In the genomic region with DNA sequence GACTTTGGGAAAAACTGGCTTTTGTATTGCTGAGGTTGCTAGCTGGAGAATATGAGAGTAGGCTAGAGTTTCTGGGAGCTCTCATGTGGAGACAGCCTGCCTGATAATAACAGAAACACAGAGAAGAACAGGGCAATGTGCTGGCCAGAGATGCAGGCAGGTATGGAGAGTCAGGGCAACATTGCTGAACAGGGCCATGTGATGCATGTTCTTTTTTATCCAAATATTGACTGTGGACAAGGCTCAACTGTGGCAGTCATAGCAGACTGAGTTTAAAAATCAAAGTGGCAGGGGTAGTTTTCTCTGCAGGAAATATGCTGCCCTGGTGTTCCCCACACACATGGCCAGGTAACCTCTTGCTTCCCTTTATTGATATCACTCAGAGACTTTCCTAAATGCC, we compare ENCODE assay signal across 22 cellular contexts.
"Had no signal": no experiment of that assay in that cellular context is flagged by ENCODE, and none has a peak within 500 bp of the region (broad histone marks: within the 10 kb centered on the region; RNA-seq: fewer than 3 reads in every experiment).

No MANE protein-coding gene starts in this region.

- H3K27me3 ChIP-seq: right atrium auricular region, spleen, tibial nerve, upper lobe of left lung had no signal

- H3K79me2 ChIP-seq: parathyroid adenoma had no signal

- H2AFZ ChIP-seq: parathyroid adenoma had no signal

- H3K36me3 ChIP-seq: right atrium auricular region, spleen, thoracic aorta, tibial nerve, upper lobe of left lung had no signal

- FAIRE-seq: frontal cortex, keratinocyte, urothelium cell line had no signal

- DNase-seq: cortex of kidney; hypothalamus; mesenchymal stem cell; mucosa of descending colon; naive B cell; spleen; stimulated activated CD4-positive, alpha-beta T cell treated with anti-CD3 and anti-CD28 coated beads, Interleukin-4, amount 100 ng/mL, for 4 hours; upper lobe of left lung had no signal

- H3K4me3 Mint-ChIP-seq: mesothelial cell of epicardium; naive B cell; natural killer cell treated with Interleukin-12 subunit alpha and Interleukin-12 subunit beta and Interleukin-15 and Interleukin-18, amount 100 ng/mL, for 72 hours; neural crest cell; stimulated activated memory B cell treated with anti-CD40 and anti-IgM and Interleukin-4, amounts not matched to agents 10 μg/mL and 1 μg/mL and 100 μg/mL, for 72 hours; stimulated activated naive CD8-positive, alpha-beta T cell treated with anti-CD3 and anti-CD28 coated beads, Interleukin-15, Interleukin-2, amounts not matched to agents 100 ng/mL and 50 ng/mL, for 24 hours had no signal

- H3K9ac ChIP-seq: parathyroid adenoma had no signal

- H3K36me3 Mint-ChIP-seq: mesothelial cell of epicardium; naive B cell; natural killer cell treated with Interleukin-12 subunit alpha and Interleukin-12 subunit beta and Interleukin-15 and Interleukin-18, amount 100 ng/mL, for 72 hours; stimulated activated memory B cell treated with anti-CD40 and anti-IgM and Interleukin-4, amounts not matched to agents 10 μg/mL and 1 μg/mL and 100 μg/mL, for 72 hours had no signal

- H3K9me3 ChIP-seq: mucosa of descending colon, right atrium auricular region, thoracic aorta, tibial nerve, upper lobe of left lung had no signal

- H3K27me3 Mint-ChIP-seq: naive B cell; natural killer cell treated with Interleukin-12 subunit alpha and Interleukin-12 subunit beta and Interleukin-15 and Interleukin-18, amount 100 ng/mL, for 72 hours; stimulated activated memory B cell treated with anti-CD40 and anti-IgM and Interleukin-4, amounts not matched to agents 10 μg/mL and 1 μg/mL and 100 μg/mL, for 72 hours; stimulated activated naive CD8-positive, alpha-beta T cell treated with anti-CD3 and anti-CD28 coated beads, Interleukin-15, Interleukin-2, amounts not matched to agents 100 ng/mL and 50 ng/mL, for 24 hours had no signal

- H3K9me3 Mint-ChIP-seq: mesothelial cell of epicardium; naive B cell; stimulated activated naive CD8-positive, alpha-beta T cell treated with anti-CD3 and anti-CD28 coated beads, Interleukin-15, Interleukin-2, amounts not matched to agents 100 ng/mL and 50 ng/mL, for 24 hours had no signal

- H3K4me3 ChIP-seq: mucosa of descending colon, right atrium auricular region, skin epidermis, spleen, thoracic aorta, tibial nerve, upper lobe of left lung had no signal

- H3K27ac Mint-ChIP-seq: mesothelial cell of epicardium; natural killer cell treated with Interleukin-12 subunit alpha and Interleukin-12 subunit beta and Interleukin-15 and Interleukin-18, amount 100 ng/mL, for 72 hours; progenitor cell of endocrine pancreas; stimulated activated memory B cell treated with anti-CD40 and anti-IgM and Interleukin-4, amounts not matched to agents 10 μg/mL and 1 μg/mL and 100 μg/mL, for 72 hours; stimulated activated naive CD8-positive, alpha-beta T cell treated with anti-CD3 and anti-CD28 coated beads, Interleukin-15, Interleukin-2, amounts not matched to agents 100 ng/mL and 50 ng/mL, for 24 hours had no signal

- H3K4me1 Mint-ChIP-seq: naive B cell; neural crest cell; stimulated activated memory B cell treated with anti-CD40 and anti-IgM and Interleukin-4, amounts not matched to agents 10 μg/mL and 1 μg/mL and 100 μg/mL, for 72 hours had no signal

- H3K4me1 ChIP-seq: parathyroid adenoma, right atrium auricular region, spleen, tibial nerve, upper lobe of left lung had no signal

- ATAC-seq: mucosa of descending colon; natural killer cell treated with Interleukin-12 subunit alpha and Interleukin-12 subunit beta and Interleukin-15 and Interleukin-18, amount 100 ng/mL, for 72 hours; stimulated activated memory B cell treated with anti-CD40 and anti-IgM and Interleukin-4, amounts not matched to agents 10 μg/mL and 1 μg/mL and 100 μg/mL, for 72 hours had no signal

- H3K27ac ChIP-seq: parathyroid adenoma, right atrium auricular region, skin epidermis, spleen, thoracic aorta, tibial nerve, upper lobe of left lung had no signal
